In genomic region chr15:82611348-82611747, GRCh38 we compare ENCODE assay signal across 30 cellular contexts. TPM values are rescaled to one million over a fixed set of nuclear protein-coding genes. Genes with fewer than 3 reads are reported as not detected.
"Had no signal": no experiment of that assay in that cellular context is flagged by ENCODE, and none has a peak within 500 bp of the region (broad histone marks: within the 10 kb centered on the region; RNA-seq: fewer than 3 reads in every experiment).

No MANE protein-coding gene starts in this region.

- H3K27ac Mint-ChIP-seq: dendritic cell treated with granulocyte-macrophage colony-stimulating factor and Interleukin-4, amounts not matched to agents 40 ng/mL and 50 ng/mL, for 4 days; effector memory CD8-positive, alpha-beta T cell; endodermal cell; mesothelial cell of epicardium; naive thymus-derived CD4-positive, alpha-beta T cell had no signal

- H3K27ac ChIP-seq: colonic mucosa, epithelial cell of prostate, esophagus squamous epithelium, gastrocnemius medialis, heart right ventricle, left lung, lower lobe of right lung had no signal

- FAIRE-seq: endometrium, islet of Langerhans, keratinocyte had no signal

- H3K27me3 ChIP-seq: colonic mucosa, esophagus squamous epithelium, gastrocnemius medialis, left lung had no signal

- H3K4me1 Mint-ChIP-seq: mesothelial cell of epicardium; naive thymus-derived CD4-positive, alpha-beta T cell had no signal

- H3K36me3 ChIP-seq: colonic mucosa, esophagus squamous epithelium, gastrocnemius medialis, heart right ventricle, left lung, lower lobe of right lung had no signal

- DNase-seq: colonic mucosa; cortex of kidney; effector CD8-positive, alpha-beta T cell; effector memory CD8-positive, alpha-beta T cell; endodermal cell; erythroblast; esophagus squamous epithelium; foreskin fibroblast; foreskin melanocyte; gastrocnemius medialis; glutamatergic neuron; head of caudate nucleus; heart right ventricle; hippocampal formation; left cardiac atrium; left lung; left ventricle myocardium superior; lower lobe of right lung; mesenchymal stem cell; naive thymus-derived CD4-positive, alpha-beta T cell had no signal

- H3K4me3 ChIP-seq: colonic mucosa, esophagus squamous epithelium, gastrocnemius medialis, heart right ventricle, left lung, lower lobe of right lung had no signal

- ATAC-seq: effector memory CD8-positive, alpha-beta T cell; esophagus mucosa; gastrocnemius medialis; heart right ventricle; left cardiac atrium; left lung; left ventricle myocardium superior; lower lobe of right lung; naive thymus-derived CD4-positive, alpha-beta T cell had no signal

- H3K4me3 Mint-ChIP-seq: dendritic cell treated with granulocyte-macrophage colony-stimulating factor and Interleukin-4, amounts not matched to agents 40 ng/mL and 50 ng/mL, for 4 days; effector memory CD8-positive, alpha-beta T cell; endodermal cell; mesothelial cell of epicardium; naive thymus-derived CD4-positive, alpha-beta T cell had no signal

- H3K9me3 ChIP-seq: colonic mucosa, esophagus squamous epithelium, gastrocnemius medialis, heart right ventricle, left lung, lower lobe of right lung had no signal

- H3K36me3 Mint-ChIP-seq: mesothelial cell of epicardium; naive thymus-derived CD4-positive, alpha-beta T cell had no signal

- H3K9me3 Mint-ChIP-seq: dendritic cell treated with granulocyte-macrophage colony-stimulating factor and Interleukin-4, amounts not matched to agents 40 ng/mL and 50 ng/mL, for 4 days; effector memory CD8-positive, alpha-beta T cell; endodermal cell; mesothelial cell of epicardium; naive thymus-derived CD4-positive, alpha-beta T cell had no signal

- H3K4me1 ChIP-seq: colonic mucosa, esophagus squamous epithelium, gastrocnemius medialis, heart right ventricle, left lung, lower lobe of right lung had no signal

RNA-seq across cellular contexts. Expression of gene CPEB1, which starts 35.8 kb away (rescaled TPM):
- total RNA-seq: dermis microvascular lymphatic vessel endothelial cell, glomerular endothelial cell, mononuclear cell had no signal
